2 cellular contexts compared by ENCODE assay signal in genomic region chr4:179867300-179867878, GRCh38.
A peak's percentile ranks its signal among the peaks of the same experiment; 100 is the strongest.
TF ChIP-seq lines count a peak whose summit lies in the region.

No MANE protein-coding gene starts in this region.

TF ChIP-seq in IMR-90, 13 proteins besides CTCF, POLR2A, EP300 and RAD21:
- TF ChIP-seq SMC3 (IDR thresholded peaks at IDR 0.05; ENCODE audit: low read depth, low read length) (peak; percentile 37; the same call in 1 of the 2 replicates), MAZ (IDR thresholded peaks at IDR 0.05; ENCODE audit: borderline replicate concordance, low read depth, low read length) (no peak)

TF ChIP-seq in H1, 55 proteins besides CTCF, POLR2A, EP300 and RAD21:
- TF ChIP-seq YY1 (IDR thresholded peaks at IDR 0.05; ENCODE audit: low read depth, low read length) = 0 out of 2 replicates have a peak, but pooled peaks have one; percentile 44
- TF ChIP-seq KDM1A (IDR thresholded peaks at IDR 0.05; ENCODE audit: borderline replicate concordance, low read length) = peak; percentile 46; the same call in 1 of the 2 replicates
- TF ChIP-seq CBX8 (IDR thresholded peaks at IDR 0.05; ENCODE audit: borderline replicate concordance, low read depth, low read length) = no peak
- no peak for TF ChIP-seq CHD2 (IDR thresholded peaks at IDR 0.05; ENCODE audit: low read length)
- 0 out of 2 replicates have a peak, but pooled peaks have one; percentile 20 for TF ChIP-seq TBP (IDR thresholded peaks at IDR 0.05; ENCODE audit: low read depth, low read length)
- no peak for TF ChIP-seq SIX5 (IDR thresholded peaks at IDR 0.05; ENCODE audit: low read depth, low read length)
